Comparison of ENCODE assay signal across 15 cellular contexts in the genomic region with DNA sequence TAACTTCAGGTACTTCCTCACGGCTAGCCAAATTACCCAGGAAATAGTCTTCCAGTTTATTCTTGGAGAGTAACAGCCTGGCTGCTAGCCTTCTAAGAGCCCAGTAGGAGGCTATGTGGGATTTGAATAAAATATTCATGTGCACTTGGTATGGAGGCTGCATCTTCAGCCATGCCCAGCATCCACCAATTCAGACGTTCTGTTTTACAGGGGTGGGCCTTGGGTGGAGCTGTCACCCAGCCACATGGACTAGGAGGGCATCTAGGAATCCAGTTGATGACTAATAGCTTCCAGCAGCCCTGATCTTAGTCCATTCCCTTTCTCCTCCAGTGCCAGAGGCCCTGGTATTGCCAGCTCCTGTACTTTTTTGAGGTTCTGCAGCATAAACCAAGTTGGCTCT.
DNase-seq lines count a peak whose midpoint lies in the region; ATAC-seq and TF ChIP-seq lines count a peak whose summit lies in the region.
"Had no signal": no experiment of that assay in that cellular context is flagged by ENCODE, and none has a peak within 500 bp of the region (broad histone marks: within the 10 kb centered on the region; RNA-seq: fewer than 3 reads in every experiment).

No MANE protein-coding gene starts in this region.

- CTCF ChIA-PET in AG04449 (lab: Yijun Ruan, JAX) (interaction anchor here (0.9 to 1.6 kb wide), 3 partner anchors 9 to 21 kb away, joined by 3 to 4 read pairs (median 4); no protein-coding TSS in a partner anchor), T-cell (lab: Charles Lee) (no interaction called here)

- peaks cover 0 to 18% of the 10 kb centered on the region in 2 donors for H3K27me3 Mint-ChIP-seq in T-cell
- H3K27me3 Mint-ChIP-seq: CD4-positive, alpha-beta T cell had no signal

- no peak overlapping the region for H3K27ac Mint-ChIP-seq in T-cell
- H3K27ac Mint-ChIP-seq: activated B cell treated with CpG ODN at 0.5 μM for 24 hours; CD4-positive, alpha-beta T cell had no signal

- in situ Hi-C loops in astrocyte of the cerebellum (cut with HindIII; ENCODE audit: low sequenced_read_pairs): no loop called here

- H3K9me3 Mint-ChIP-seq in T-cell: no peaks in the 10 kb centered on the region
- H3K9me3 Mint-ChIP-seq: CD4-positive, alpha-beta T cell had no signal

- ATAC-seq in T-cell (replicated peaks in 1 of 4): no peak
- ATAC-seq in GM19351 (IDR thresholded peaks at IDR 0.05; ENCODE audit: unreplicated experiment): no peak
- ATAC-seq in HG02763 (IDR thresholded peaks at IDR 0.05; ENCODE audit: unreplicated experiment): no peak

- no peak overlapping the region for H3K4me3 Mint-ChIP-seq in T-cell
- H3K4me3 Mint-ChIP-seq: activated B cell treated with CpG ODN at 0.5 μM for 24 hours; CD4-positive, alpha-beta T cell had no signal

- peak; percentile 19 for TF ChIP-seq CTCF in AG04449 (IDR thresholded peaks at IDR 0.05; ENCODE audit: insufficient read depth, low read length, missing control alignments)
- TF ChIP-seq CTCF in astrocyte of the cerebellum (IDR thresholded peaks at IDR 0.05; ENCODE audit: low read depth, low read length, missing control alignments): peak; percentile 41

- H3K4me3 ChIP-seq in AG04449 (ENCODE audit: low read depth, low read length) (no peak overlapping the region), astrocyte of the cerebellum (ENCODE audit: low read depth, low read length) (no peak overlapping the region)
- H3K4me3 ChIP-seq: hepatocyte had no signal

- POLR2A ChIA-PET in AG04449 (lab: Yijun Ruan, JAX): no interaction called here
- POLR2A ChIA-PET in T-cell (lab: Charles Lee): no interaction called here

- H3K36me3 Mint-ChIP-seq in T-cell: no peaks in the 10 kb centered on the region

- H3K4me1 Mint-ChIP-seq in T-cell: no peaks in the 10 kb centered on the region
- H3K4me1 Mint-ChIP-seq: activated B cell treated with CpG ODN at 0.5 μM for 24 hours had no signal

- DNase-seq in AG04449 (ENCODE audit: low read depth, low spot score) (no peak), HT-29 (ENCODE audit: low spot score) (peak; percentile 75), astrocyte of the cerebellum (ENCODE audit: low read depth) (peak; percentile 6), iPS-NIHi11 (ENCODE audit: low spot score) (peak; percentile 52), T-cell (no peak), NCI-H510A treated with DMSO at 0.1 percent for 48 hours (lab: John Stamatoyannopoulos, UW) (no peak)
- DNase-seq: activated B cell treated with CpG ODN at 0.5 μM for 24 hours; CD4-positive, alpha-beta T cell; cerebellar nuclear complex; NCI-H1436 treated with DMSO at 0.1 percent for 48 hours; small intestine; stimulated activated CD8-positive, alpha-beta memory T cell treated with anti-CD3 and anti-CD28 coated beads, Interleukin-4, amount 100 ng/mL, for 48 hours had no signal

Comparison
In these comparisons a context has a peak if more than half of its experiments do, and no peak if none do; other contexts are left out.
1. DNase-seq: peak in HT-29 (single experiment), astrocyte of the cerebellum (single experiment) and iPS-NIHi11 (single experiment); none in AG04449 (single experiment), T-cell (0 of 34) and NCI-H510A treated with DMSO at 0.1 percent for 48 hours (single experiment).